Comparison of ENCODE assay signal across 8 cellular contexts in the genomic region with DNA sequence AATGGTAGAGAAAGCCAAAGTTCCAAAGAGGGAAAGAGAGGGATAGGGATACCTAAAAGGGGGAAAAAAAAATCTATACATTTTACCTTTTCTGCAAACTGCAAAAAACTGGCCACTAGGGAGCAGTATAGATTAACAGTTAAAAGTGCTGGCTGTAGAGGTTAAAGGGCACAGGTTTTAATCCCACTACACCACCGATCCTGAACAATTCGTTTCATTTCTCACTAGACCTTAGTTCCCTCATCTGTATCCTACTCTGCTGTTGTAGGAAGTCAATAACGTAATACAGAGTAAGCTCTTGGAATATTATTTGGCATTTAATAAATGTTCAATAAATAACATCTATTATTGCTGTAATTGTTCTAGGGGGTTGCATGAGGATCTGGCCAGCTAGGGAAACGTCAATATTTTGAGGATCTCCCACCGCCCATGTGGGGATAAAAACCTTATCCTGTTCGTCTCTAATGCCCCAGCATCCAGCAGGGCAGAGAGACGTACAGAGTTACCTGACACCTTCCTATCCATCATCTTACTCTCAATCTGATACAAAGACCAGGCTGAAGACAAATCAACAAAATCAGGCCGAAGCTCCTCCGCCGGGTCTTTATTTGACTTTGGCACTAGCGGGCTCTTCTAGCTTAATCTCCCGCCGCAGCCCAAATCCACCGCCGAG. TPM values are rescaled to one million over a fixed set of nuclear protein-coding genes. Genes with fewer than 3 reads are reported as not detected.
DNase-seq lines count a peak whose midpoint lies in the region; ATAC-seq and TF ChIP-seq lines count a peak whose summit lies in the region.

No MANE protein-coding gene starts in this region.

- in situ Hi-C loops in GM13977 (cut with MboI; ENCODE audit: low pct_unique_long_range_greater_than_20kb, low sequenced_read_pairs, unreplicated experiment), result no loop called here

- H3K27ac ChIP-seq in adrenal gland (peak overlapping the region; percentile 88 to 97 (median 92)), heart right ventricle (peak overlapping the region; percentile 63 to 95 (median 90)), parathyroid adenoma (peak overlapping the region; percentile 86)

- no peak overlapping the region for H3K9ac ChIP-seq in parathyroid adenoma

- peaks cover 0 to 39% of the 10 kb centered on the region in 2 donors for H3K36me3 ChIP-seq in adrenal gland (replicated peaks in 1 of 2)
- peaks cover 0 to 71% (median 41%) of the 10 kb centered on the region in 9 donors for H3K36me3 ChIP-seq in heart right ventricle
- no peaks in the 10 kb centered on the region for H3K36me3 ChIP-seq in parathyroid adenoma (ENCODE audit: control insufficient read depth, insufficient read depth, low read length)

- DNase-seq in CD14-positive monocyte (ENCODE audit: low spot score), result no peak
- peak; percentile 59 for DNase-seq in GM13977 (ENCODE audit: low spot score)
- DNase-seq in NCI-H446 treated with DMSO at 0.1 percent for 48 hours (lab: John Stamatoyannopoulos, UW), result peak; percentile 5
- DNase-seq in adrenal gland, result peak in 3 of 7 donors; percentile 25 to 31 (median 28)
- DNase-seq in heart right ventricle, result peak in 1 of 2 donors; percentile 36
- no peak for DNase-seq in NCI-H187 treated with DMSO at 0.1 percent for 48 hours (lab: John Stamatoyannopoulos, UW)

- TF ChIP-seq CTCF in CD14-positive monocyte (IDR thresholded peaks at IDR 0.05) (peak; percentile 86), GM13977 (IDR thresholded peaks at IDR 0.05; ENCODE audit: extremely low read depth, insufficient read depth, missing control alignments) (peak; percentile 60), adrenal gland (IDR thresholded peaks at IDR 0.05) (peak; percentile 54 to 78 (median 66)), heart right ventricle (IDR thresholded peaks at IDR 0.05) (peak; percentile 49 to 81 (median 67)), parathyroid adenoma (IDR thresholded peaks at IDR 0.05) (peak; percentile 54)

- H3K4me2 ChIP-seq in parathyroid adenoma (ENCODE audit: low read length), result peak overlapping the region; percentile 96

- peak overlapping the region; percentile 59 for H2AFZ ChIP-seq in parathyroid adenoma

- peaks cover 48 to 55% of the 10 kb centered on the region in 2 donors for H3K36me3 Mint-ChIP-seq in CD14-positive monocyte

- intact Hi-C loops in CD14-positive monocyte (cut with micrococcal nuclease), result loop anchor here (2.0 to 5.0 kb wide), 6 partner anchors 54 to 383 kb away; a partner anchor contains a TSS
- intact Hi-C loops in adrenal gland (cut with DNase I), result no loop called here
- intact Hi-C loops in heart right ventricle (cut with DNase I), result loop anchor here in 9 of 10 donors (2.0 to 10.0 kb wide), 11 partner anchors 52 to 384 kb away; a partner anchor contains a TSS

- peak overlapping the region; percentile 19 to 78 (median 57) for H3K4me3 ChIP-seq in adrenal gland
- peak overlapping the region; percentile 36 to 89 (median 78) for H3K4me3 ChIP-seq in heart right ventricle
- peak overlapping the region; percentile 95 for H3K4me3 ChIP-seq in parathyroid adenoma (ENCODE audit: low read depth, low read length)

- no peaks in the 10 kb centered on the region for H3K9me3 Mint-ChIP-seq in CD14-positive monocyte

- H3K9me3 ChIP-seq in adrenal gland (replicated peaks in 1 of 3) (no peaks in the 10 kb centered on the region), heart right ventricle (no peaks in the 10 kb centered on the region), parathyroid adenoma (ENCODE audit: control insufficient read depth, low read length) (no peaks in the 10 kb centered on the region)

- H3K4me3 Mint-ChIP-seq in CD14-positive monocyte, result no peak overlapping the region

- no peaks in the 10 kb centered on the region for H3K27me3 Mint-ChIP-seq in CD14-positive monocyte (ENCODE audit: low read depth in 3 of 3)

- H3K27ac Mint-ChIP-seq in CD14-positive monocyte, result no peak overlapping the region

- WGBS in adrenal gland, 4 donors, result 0 to 2% (median 0%) methylated on average over 10 to 15 of the region's 15 CpGs
- 0 to 1% methylated on average over 15 of the region's 15 CpGs for WGBS in heart right ventricle, 2 donors

- H3K4me1 ChIP-seq in adrenal gland (replicated peaks in 1 of 2) (peaks cover 7 to 38% of the 10 kb centered on the region in 2 donors), heart right ventricle (peaks cover 5 to 50% (median 23%) of the 10 kb centered on the region in 9 donors), parathyroid adenoma (peaks cover 4% of the 10 kb centered on the region)

- H3K79me2 ChIP-seq in parathyroid adenoma, result peaks cover 12% of the 10 kb centered on the region

- ATAC-seq in HG03196 (IDR thresholded peaks at IDR 0.05; ENCODE audit: unreplicated experiment) (peak; percentile 33), heart right ventricle (peak in 5 of 8 donors; percentile 25 to 69 (median 43))

- peaks cover 7% of the 10 kb centered on the region for H3K4me1 Mint-ChIP-seq in CD14-positive monocyte

- H3K27me3 ChIP-seq in adrenal gland (no peaks in the 10 kb centered on the region), heart right ventricle (no peaks in the 10 kb centered on the region), parathyroid adenoma (ENCODE audit: control insufficient read depth, insufficient read depth, low read length) (no peaks in the 10 kb centered on the region)

- TF ChIP-seq POLR2A in adrenal gland (IDR thresholded peaks at IDR 0.05), result no peak

RNA-seq across cellular contexts. Expression of a gene that starts 0.8 kb away (rescaled TPM):
- 10 to 100 TPM; 77.8 to 87.8 TPM for polyA plus RNA-seq in CD14-positive monocyte
- 10 to 100 TPM; 25.7 to 40.1 (median 28.5) TPM for total RNA-seq in adrenal gland
- 10 to 100 TPM; 26.7 to 63.7 (median 29.8) TPM for polyA plus RNA-seq in adrenal gland
- 10 to 100 TPM; 26.7 to 39.7 (median 30.8) TPM for total RNA-seq in heart right ventricle
- 10 to 100 TPM; 24.6 to 48.8 TPM for polyA plus RNA-seq in heart right ventricle

RNA-seq across cellular contexts. Expression of a gene that starts 0.8 kb away (rescaled TPM):
- polyA plus RNA-seq in CD14-positive monocyte, result 10 to 100 TPM; 22.1 to 23.8 TPM
- total RNA-seq in adrenal gland, result 10 to 100 TPM; 14.3 to 36.5 (median 22.7) TPM
- polyA plus RNA-seq in adrenal gland, result 10 to 100 TPM in 2 of 3 donors, 1 to 10 TPM in 1; 9.6 to 37.9 (median 11.7) TPM
- 10 to 100 TPM; 10.7 to 17.2 (median 13.3) TPM for total RNA-seq in heart right ventricle
- polyA plus RNA-seq in heart right ventricle, result 10 to 100 TPM in 1 of 2 donors, 1 to 10 TPM in 1; 5.3 to 13.7 TPM

RNA-seq across cellular contexts. Expression of a gene that starts 28.6 kb away (rescaled TPM):
- polyA plus RNA-seq in CD14-positive monocyte (not detected), adrenal gland (under 1 TPM; 0.24 to 0.48 (median 0.29) TPM), heart right ventricle (under 1 TPM in 1 of 2 donors, not detected in 1; 0.03 TPM)
- total RNA-seq in adrenal gland (not detected), heart right ventricle (under 1 TPM in 1 of 10 donors, not detected in 9; 0.53 TPM)

RNA-seq across cellular contexts. Expression of a gene that starts 53.3 kb away (rescaled TPM):
- polyA plus RNA-seq in CD14-positive monocyte (10 to 100 TPM; 38.8 to 49.0 TPM), adrenal gland (100 to 1,000 TPM in 1 of 3 donors, 10 to 100 TPM in 2; 10.2 to 105 (median 16.3) TPM), heart right ventricle (10 to 100 TPM in 1 of 2 donors, 1 to 10 TPM in 1; 3.6 to 13.0 TPM)
- total RNA-seq in adrenal gland (10 to 100 TPM; 19.8 to 99.5 (median 28.4) TPM), heart right ventricle (10 to 100 TPM in 7 of 10 donors, 1 to 10 TPM in 3; 9.3 to 18.4 (median 10.9) TPM)

RNA-seq across cellular contexts. Expression of a gene that starts 53.5 kb away (rescaled TPM):
- 10 to 100 TPM; 32.3 to 55.7 TPM for polyA plus RNA-seq in CD14-positive monocyte
- total RNA-seq in adrenal gland, result 10 to 100 TPM; 22.2 to 38.1 (median 31.9) TPM
- 10 to 100 TPM; 14.1 to 30.2 (median 16.0) TPM for polyA plus RNA-seq in adrenal gland
- total RNA-seq in heart right ventricle, result 10 to 100 TPM; 16.3 to 27.9 (median 20.1) TPM
- polyA plus RNA-seq in heart right ventricle, result 10 to 100 TPM; 10.7 to 12.4 TPM

Comparison
In these comparisons a context has a peak if more than half of its experiments do, and no peak if none do; other contexts are left out.
1. DNase-seq: peak in GM13977 (single experiment) and NCI-H446 treated with DMSO at 0.1 percent for 48 hours (single experiment); none in CD14-positive monocyte (single experiment) and NCI-H187 treated with DMSO at 0.1 percent for 48 hours (single experiment).
2. intact Hi-C loops: an anchor here in CD14-positive monocyte (2.0 to 5.0 kb wide) and heart right ventricle (2.0 to 10.0 kb wide); none called in adrenal gland.
3. Peak in every context shown above with its lines, with median percentiles within 50 percentile points of each other: CTCF ChIP-seq, H3K27ac ChIP-seq and H3K4me3 ChIP-seq.